15 cellular contexts compared by ENCODE assay signal in genomic region chr18:49876536-49876935, GRCh38.
A peak's percentile ranks its signal among the peaks of the same experiment; 100 is the strongest.
DNase-seq lines count a peak whose midpoint lies in the region; ATAC-seq and TF ChIP-seq lines count a peak whose summit lies in the region.
"Had no signal": no experiment of that assay in that cellular context is flagged by ENCODE, and none has a peak within 500 bp of the region (broad histone marks: within the 10 kb centered on the region; RNA-seq: fewer than 3 reads in every experiment).

No MANE protein-coding gene starts in this region.

- no peak overlapping the region for H2AFZ ChIP-seq in smooth muscle cell (ENCODE audit: low read depth)
- H2AFZ ChIP-seq: GM23338 had no signal

- H3K27me3 Mint-ChIP-seq in glutamatergic neuron (ENCODE audit: unreplicated experiment), result peaks cover 2% of the 10 kb centered on the region
- peaks cover 0 to 8% (median 0%) of the 10 kb centered on the region in 3 donors for H3K27me3 Mint-ChIP-seq in CD14-positive monocyte (ENCODE audit: low read depth in 3 of 3)

- no peaks in the 10 kb centered on the region for H3K36me3 ChIP-seq in SJSA1
- no peaks in the 10 kb centered on the region for H3K36me3 ChIP-seq in smooth muscle cell (ENCODE audit: low read depth)
- H3K36me3 ChIP-seq: BLaER1 treated with 17β-estradiol and CSF1 and Interleukin-3, amounts not matched to agents 10 nM and 100 nM had no signal

- WGBS in smooth muscle cell (ENCODE audit: low lambda C conversion rate), result 24% methylated on average over 4 of the region's 4 CpGs

- DNase-seq in SJSA1 (ENCODE audit: low read depth in 1 of 2, low spot score in 2 of 2), result no peak
- DNase-seq in glutamatergic neuron, result no peak
- DNase-seq in smooth muscle cell (lab: John Stamatoyannopoulos, UW; ENCODE audit: unreplicated experiment), result no peak
- DNase-seq in activated CD8-positive, alpha-beta memory T cell treated with anti-CD3 and anti-CD28 coated beads, Interleukin-2, amount 50 U/mL, for 4 hours, result no peak
- DNase-seq in CD14-positive monocyte (ENCODE audit: low spot score), result no peak
- DNase-seq in activated effector memory CD4-positive, alpha-beta T cell treated with anti-CD3 and anti-CD28 coated beads, Interleukin-2, amount 50 U/mL, for 16 hours, result no peak
- DNase-seq: 8988T; Calu3; CD4-positive, alpha-beta T cell; H9 had no signal

- H3K27ac Mint-ChIP-seq in glutamatergic neuron (ENCODE audit: unreplicated experiment), result peak overlapping the region; percentile 10
- H3K27ac Mint-ChIP-seq in CD14-positive monocyte, result no peak overlapping the region
- H3K27ac Mint-ChIP-seq: CD4-positive, alpha-beta T cell; GM23338 had no signal

- no peak overlapping the region for H3K9ac ChIP-seq in smooth muscle cell (ENCODE audit: low read depth)
- H3K9ac ChIP-seq: BLaER1 treated with 17β-estradiol and CSF1 and Interleukin-3, amounts not matched to agents 10 nM and 100 nM had no signal

- no peaks in the 10 kb centered on the region for H3K36me3 Mint-ChIP-seq in glutamatergic neuron (ENCODE audit: unreplicated experiment)
- no peaks in the 10 kb centered on the region for H3K36me3 Mint-ChIP-seq in CD14-positive monocyte

- peaks cover 24% of the 10 kb centered on the region for H3K4me1 Mint-ChIP-seq in glutamatergic neuron (ENCODE audit: low read depth, unreplicated experiment)
- H3K4me1 Mint-ChIP-seq in CD14-positive monocyte, result no peaks in the 10 kb centered on the region

- H3K4me3 ChIP-seq in SJSA1 (no peak overlapping the region), smooth muscle cell (no peak overlapping the region)
- H3K4me3 ChIP-seq: BLaER1 treated with 17β-estradiol and CSF1 and Interleukin-3, amounts not matched to agents 10 nM and 100 nM; GM12878; GM23338 had no signal

- intact Hi-C loops in CD14-positive monocyte (cut with micrococcal nuclease), result no loop called here

- H3K27ac ChIP-seq in SJSA1 (peak overlapping the region; percentile 38), cingulate gyrus (ENCODE audit: low read depth, low read length) (peak overlapping the region; percentile 5), smooth muscle cell (ENCODE audit: low read depth) (peak overlapping the region; percentile 22)
- H3K27ac ChIP-seq: BLaER1 treated with 17β-estradiol and CSF1 and Interleukin-3, amounts not matched to agents 10 nM and 100 nM had no signal

- H3K27me3 ChIP-seq in SJSA1 (replicated peaks) (no peaks in the 10 kb centered on the region), smooth muscle cell (ENCODE audit: low read depth) (no peaks in the 10 kb centered on the region)
- H3K27me3 ChIP-seq: BLaER1 treated with 17β-estradiol and CSF1 and Interleukin-3, amounts not matched to agents 10 nM and 100 nM had no signal

- H3K4me1 ChIP-seq in SJSA1 (replicated peaks) (peaks cover 35% of the 10 kb centered on the region), smooth muscle cell (ENCODE audit: low read depth) (peaks cover 3% of the 10 kb centered on the region)
- H3K4me1 ChIP-seq: BLaER1 treated with 17β-estradiol and CSF1 and Interleukin-3, amounts not matched to agents 10 nM and 100 nM had no signal

- TF ChIP-seq CTCF in glutamatergic neuron (IDR thresholded peaks at IDR 0.05; ENCODE audit: partially characterized antibody, unreplicated experiment) (no peak), smooth muscle cell (IDR thresholded peaks at IDR 0.05; ENCODE audit: borderline replicate concordance, insufficient read depth, poor library complexity, severe bottlenecking) (no peak), CD14-positive monocyte (IDR thresholded peaks at IDR 0.05) (no peak)

- no peaks in the 10 kb centered on the region for H3K79me2 ChIP-seq in smooth muscle cell (ENCODE audit: low read depth)

- peak overlapping the region; percentile 17 for H3K4me2 ChIP-seq in smooth muscle cell
- H3K4me2 ChIP-seq: BLaER1 treated with 17β-estradiol and CSF1 and Interleukin-3, amounts not matched to agents 10 nM and 100 nM; GM23338 had no signal

- H3F3A ChIP-seq in smooth muscle cell (ENCODE audit: low read depth), result no peaks in the 10 kb centered on the region

- H4K20me1 ChIP-seq in smooth muscle cell (ENCODE audit: low read depth), result no peaks in the 10 kb centered on the region
- H4K20me1 ChIP-seq: BLaER1 treated with 17β-estradiol and CSF1 and Interleukin-3, amounts not matched to agents 10 nM and 100 nM had no signal

- H3K9me3 Mint-ChIP-seq in glutamatergic neuron (ENCODE audit: unreplicated experiment) (no peaks in the 10 kb centered on the region), CD14-positive monocyte (no peaks in the 10 kb centered on the region)
- H3K9me3 Mint-ChIP-seq: CD4-positive, alpha-beta T cell; GM23338; H9 had no signal

- H3K4me3 Mint-ChIP-seq in glutamatergic neuron (ENCODE audit: unreplicated experiment) (peak overlapping the region; percentile 44), CD14-positive monocyte (no peak overlapping the region)
- H3K4me3 Mint-ChIP-seq: CD4-positive, alpha-beta T cell; GM23338; H9 had no signal

- H3K9me3 ChIP-seq in SJSA1 (replicated peaks) (no peaks in the 10 kb centered on the region), smooth muscle cell (replicated peaks; ENCODE audit: low read depth) (no peaks in the 10 kb centered on the region)
- H3K9me3 ChIP-seq: BLaER1 treated with 17β-estradiol and CSF1 and Interleukin-3, amounts not matched to agents 10 nM and 100 nM had no signal

- ATAC-seq in GM21619 (IDR thresholded peaks at IDR 0.05; ENCODE audit: unreplicated experiment), result no peak
- ATAC-seq: GM12878, GM23338 had no signal
